In genomic region chr20:25318471-25319240, GRCh38 we compare ENCODE assay signal across 1 cellular context.
TF ChIP-seq lines count a peak whose summit lies in the region.

No MANE protein-coding gene starts in this region.

TF ChIP-seq in GM12878, 131 proteins besides CTCF, POLR2A, EP300 and RAD21 (continued from another document and continues in another):
- TF ChIP-seq ZBTB40 (IDR thresholded peaks at IDR 0.05; ENCODE audit: borderline replicate concordance), result no peak
- TF ChIP-seq SUPT20H (IDR thresholded peaks at IDR 0.05; ENCODE audit: borderline replicate concordance, control insufficient read depth, low read depth, low read length), result no peak
- TF ChIP-seq IRF4 (IDR thresholded peaks at IDR 0.05; ENCODE audit: low read depth, low read length), result peak; percentile 87
- TF ChIP-seq, protein P1, sequence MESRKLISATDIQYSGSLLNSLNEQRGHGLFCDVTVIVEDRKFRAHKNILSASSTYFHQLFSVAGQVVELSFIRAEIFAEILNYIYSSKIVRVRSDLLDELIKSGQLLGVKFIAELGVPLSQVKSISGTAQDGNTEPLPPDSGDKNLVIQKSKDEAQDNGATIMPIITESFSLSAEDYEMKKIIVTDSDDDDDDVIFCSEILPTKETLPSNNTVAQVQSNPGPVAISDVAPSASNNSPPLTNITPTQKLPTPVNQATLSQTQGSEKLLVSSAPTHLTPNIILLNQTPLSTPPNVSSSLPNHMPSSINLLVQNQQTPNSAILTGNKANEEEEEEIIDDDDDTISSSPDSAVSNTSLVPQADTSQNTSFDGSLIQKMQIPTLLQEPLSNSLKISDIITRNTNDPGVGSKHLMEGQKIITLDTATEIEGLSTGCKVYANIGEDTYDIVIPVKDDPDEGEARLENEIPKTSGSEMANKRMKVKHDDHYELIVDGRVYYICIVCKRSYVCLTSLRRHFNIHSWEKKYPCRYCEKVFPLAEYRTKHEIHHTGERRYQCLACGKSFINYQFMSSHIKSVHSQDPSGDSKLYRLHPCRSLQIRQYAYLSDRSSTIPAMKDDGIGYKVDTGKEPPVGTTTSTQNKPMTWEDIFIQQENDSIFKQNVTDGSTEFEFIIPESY (IDR thresholded peaks at IDR 0.05), result no peak
- TF ChIP-seq SIX5 (IDR thresholded peaks at IDR 0.05; ENCODE audit: low read depth, low read length, severe bottlenecking), result no peak
- TF ChIP-seq EGR1 (IDR thresholded peaks at IDR 0.05; ENCODE audit: borderline replicate concordance in 1 of 2, low read depth in 2 of 2, low read length in 2 of 2), result no peak
- peak; percentile 64 for TF ChIP-seq FOXM1 (IDR thresholded peaks at IDR 0.05; ENCODE audit: low read depth, low read length)
- peak; percentile 47; the same call in 1 of the 2 replicates for TF ChIP-seq IKZF1 (conservative IDR thresholded peaks at IDR 0.05)
- TF ChIP-seq JUNB (IDR thresholded peaks at IDR 0.05), result no peak
- peak; percentile 84; the same call in 1 of the 3 replicates for TF ChIP-seq POU2F2 (IDR thresholded peaks at IDR 0.05; ENCODE audit: borderline replicate concordance, low read depth, low read length)
- peak; percentile 86; the same call in 1 of the 2 replicates for TF ChIP-seq MAX (IDR thresholded peaks at IDR 0.05; ENCODE audit: low read depth, low read length)
- TF ChIP-seq, protein P2, sequence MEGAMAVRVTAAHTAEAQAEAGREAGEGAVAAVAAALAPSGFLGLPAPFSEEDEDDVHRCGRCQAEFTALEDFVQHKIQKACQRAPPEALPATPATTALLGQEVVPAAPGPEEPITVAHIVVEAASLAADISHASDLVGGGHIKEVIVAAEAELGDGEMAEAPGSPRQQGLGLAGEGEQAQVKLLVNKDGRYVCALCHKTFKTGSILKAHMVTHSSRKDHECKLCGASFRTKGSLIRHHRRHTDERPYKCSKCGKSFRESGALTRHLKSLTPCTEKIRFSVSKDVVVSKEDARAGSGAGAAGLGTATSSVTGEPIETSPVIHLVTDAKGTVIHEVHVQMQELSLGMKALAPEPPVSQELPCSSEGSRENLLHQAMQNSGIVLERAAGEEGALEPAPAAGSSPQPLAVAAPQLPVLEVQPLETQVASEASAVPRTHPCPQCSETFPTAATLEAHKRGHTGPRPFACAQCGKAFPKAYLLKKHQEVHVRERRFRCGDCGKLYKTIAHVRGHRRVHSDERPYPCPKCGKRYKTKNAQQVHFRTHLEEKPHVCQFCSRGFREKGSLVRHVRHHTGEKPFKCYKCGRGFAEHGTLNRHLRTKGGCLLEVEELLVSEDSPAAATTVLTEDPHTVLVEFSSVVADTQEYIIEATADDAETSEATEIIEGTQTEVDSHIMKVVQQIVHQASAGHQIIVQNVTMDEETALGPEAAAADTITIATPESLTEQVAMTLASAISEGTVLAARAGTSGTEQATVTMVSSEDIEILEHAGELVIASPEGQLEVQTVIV (IDR thresholded peaks at IDR 0.05; ENCODE audit: borderline replicate concordance, partially characterized antibody), result no peak
- TF ChIP-seq ZNF207 (IDR thresholded peaks at IDR 0.05; ENCODE audit: borderline replicate concordance), result no peak
- no peak for TF ChIP-seq ZNF622 (IDR thresholded peaks at IDR 0.05)
- TF ChIP-seq CHD2 (IDR thresholded peaks at IDR 0.05; ENCODE audit: borderline replicate concordance, low read depth, low read length), result no peak
- peak; percentile 84 for TF ChIP-seq RUNX3 (IDR thresholded peaks at IDR 0.05; ENCODE audit: low read length)
- peak; percentile 46 for TF ChIP-seq YY1 (IDR thresholded peaks at IDR 0.05; ENCODE audit: low read depth, low read length)
- 0 out of 2 replicates have a peak, but pooled peaks have one; percentile 71 for TF ChIP-seq RCOR1 (conservative IDR thresholded peaks at IDR 0.05; ENCODE audit: low read depth, low read length)
- TF ChIP-seq RBBP5 (conservative IDR thresholded peaks at IDR 0.05), result no peak
- no peak for TF ChIP-seq NR2F1 (conservative IDR thresholded peaks at IDR 0.05)
- TF ChIP-seq CBFB (IDR thresholded peaks at IDR 0.05; ENCODE audit: low read depth), result peak; percentile 19; the same call in 1 of the 2 replicates
- TF ChIP-seq NKRF (conservative IDR thresholded peaks at IDR 0.05), result no peak
- TF ChIP-seq ZNF592 (IDR thresholded peaks at IDR 0.05), result no peak
- TF ChIP-seq MEF2A (IDR thresholded peaks at IDR 0.05; ENCODE audit: insufficient read depth, low read depth, low read length), result no peak
- TF ChIP-seq BCLAF1 (IDR thresholded peaks at IDR 0.05), result no peak
- peak; percentile 22; the same call in 1 of the 2 replicates for TF ChIP-seq HCFC1 (IDR thresholded peaks at IDR 0.05; ENCODE audit: low read length)
- peak; percentile 69; the same call in 1 of the 2 replicates for TF ChIP-seq ZSCAN29 (IDR thresholded peaks at IDR 0.05)
- TF ChIP-seq KAT2A (conservative IDR thresholded peaks at IDR 0.05; ENCODE audit: control insufficient read depth, low read depth, low read length), result no peak
- no peak for TF ChIP-seq ASH2L (IDR thresholded peaks at IDR 0.05; ENCODE audit: borderline replicate concordance, low read depth)
- peak; percentile 99 for TF ChIP-seq ZNF384 (IDR thresholded peaks at IDR 0.05; ENCODE audit: borderline replicate concordance, low read depth, low read length)
- peak; percentile 53; the same call in 1 of the 2 replicates for TF ChIP-seq GATAD2B (conservative IDR thresholded peaks at IDR 0.05; ENCODE audit: low read depth)
- TF ChIP-seq ZBED1 (IDR thresholded peaks at IDR 0.05; ENCODE audit: borderline replicate concordance), result no peak; the same call in 1 of the 2 replicates
- TF ChIP-seq, protein P3, sequence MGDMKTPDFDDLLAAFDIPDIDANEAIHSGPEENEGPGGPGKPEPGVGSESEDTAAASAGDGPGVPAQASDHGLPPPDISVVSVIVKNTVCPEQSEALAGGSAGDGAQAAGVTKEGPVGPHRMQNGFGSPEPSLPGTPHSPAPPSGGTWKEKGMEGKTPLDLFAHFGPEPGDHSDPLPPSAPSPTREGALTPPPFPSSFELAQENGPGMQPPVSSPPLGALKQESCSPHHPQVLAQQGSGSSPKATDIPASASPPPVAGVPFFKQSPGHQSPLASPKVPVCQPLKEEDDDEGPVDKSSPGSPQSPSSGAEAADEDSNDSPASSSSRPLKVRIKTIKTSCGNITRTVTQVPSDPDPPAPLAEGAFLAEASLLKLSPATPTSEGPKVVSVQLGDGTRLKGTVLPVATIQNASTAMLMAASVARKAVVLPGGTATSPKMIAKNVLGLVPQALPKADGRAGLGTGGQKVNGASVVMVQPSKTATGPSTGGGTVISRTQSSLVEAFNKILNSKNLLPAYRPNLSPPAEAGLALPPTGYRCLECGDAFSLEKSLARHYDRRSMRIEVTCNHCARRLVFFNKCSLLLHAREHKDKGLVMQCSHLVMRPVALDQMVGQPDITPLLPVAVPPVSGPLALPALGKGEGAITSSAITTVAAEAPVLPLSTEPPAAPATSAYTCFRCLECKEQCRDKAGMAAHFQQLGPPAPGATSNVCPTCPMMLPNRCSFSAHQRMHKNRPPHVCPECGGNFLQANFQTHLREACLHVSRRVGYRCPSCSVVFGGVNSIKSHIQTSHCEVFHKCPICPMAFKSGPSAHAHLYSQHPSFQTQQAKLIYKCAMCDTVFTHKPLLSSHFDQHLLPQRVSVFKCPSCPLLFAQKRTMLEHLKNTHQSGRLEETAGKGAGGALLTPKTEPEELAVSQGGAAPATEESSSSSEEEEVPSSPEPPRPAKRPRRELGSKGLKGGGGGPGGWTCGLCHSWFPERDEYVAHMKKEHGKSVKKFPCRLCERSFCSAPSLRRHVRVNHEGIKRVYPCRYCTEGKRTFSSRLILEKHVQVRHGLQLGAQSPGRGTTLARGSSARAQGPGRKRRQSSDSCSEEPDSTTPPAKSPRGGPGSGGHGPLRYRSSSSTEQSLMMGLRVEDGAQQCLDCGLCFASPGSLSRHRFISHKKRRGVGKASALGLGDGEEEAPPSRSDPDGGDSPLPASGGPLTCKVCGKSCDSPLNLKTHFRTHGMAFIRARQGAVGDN (IDR thresholded peaks at IDR 0.05), result peak; percentile 89
- peak; percentile 94 for TF ChIP-seq MXI1 (IDR thresholded peaks at IDR 0.05; ENCODE audit: low read depth, low read length)
- no peak for TF ChIP-seq CEBPB (IDR thresholded peaks at IDR 0.05; ENCODE audit: borderline replicate concordance in 1 of 2, low read depth in 2 of 2, low read length in 2 of 2)
- no peak; the same call in 1 of the 2 replicates for TF ChIP-seq TBL1XR1 (IDR thresholded peaks at IDR 0.05; ENCODE audit: low read depth, low read length)
- TF ChIP-seq SMAD1 (IDR thresholded peaks at IDR 0.05; ENCODE audit: low read depth, partially characterized antibody), result no peak
